27 cellular contexts compared by ENCODE assay signal in the genomic region with DNA sequence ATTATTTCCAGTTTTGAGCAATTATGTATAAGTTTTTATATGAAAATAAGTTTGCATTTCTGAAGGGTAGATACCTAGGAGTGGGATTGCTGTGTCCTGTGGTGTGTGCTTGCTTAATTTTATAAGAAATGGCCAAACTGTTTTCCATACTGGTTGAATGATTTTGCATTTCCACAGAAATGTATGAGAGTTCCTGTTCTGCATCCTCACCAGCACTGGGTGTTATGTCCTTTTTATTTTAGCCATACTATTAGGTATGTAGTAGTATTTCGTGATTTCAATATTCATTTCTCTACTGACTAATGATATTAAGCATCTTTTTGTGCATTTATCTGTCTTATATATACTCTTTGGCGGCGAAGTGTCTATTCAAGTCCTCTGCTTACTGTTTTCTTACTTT.
"Had no signal": no experiment of that assay in that cellular context is flagged by ENCODE, and none has a peak within 500 bp of the region (broad histone marks: within the 10 kb centered on the region; RNA-seq: fewer than 3 reads in every experiment).

No MANE protein-coding gene starts in this region.

- H3K27ac ChIP-seq: stomach, suprapubic skin, testis, thoracic aorta, thyroid gland, tibial artery, tibial nerve, transverse colon, upper lobe of left lung, upper lobe of right lung, uterus, vagina had no signal

- H3K27me3 ChIP-seq: stomach, suprapubic skin, testis, thyroid gland, tibial artery, tibial nerve, transverse colon, upper lobe of left lung, upper lobe of right lung, uterus, vagina had no signal

- ATAC-seq: stimulated activated effector memory CD8-positive, alpha-beta T cell treated with anti-CD3 and anti-CD28 coated beads, Interleukin-12 subunit alpha, Interleukin-12 subunit beta, amount 100 ng/mL, for 72 hours; stimulated activated memory B cell treated with anti-CD40 and anti-IgM and Interleukin-4, amounts not matched to agents 10 μg/mL and 1 μg/mL and 100 μg/mL, for 72 hours; stimulated activated naive B cell treated with anti-CD40 and anti-IgM and Interleukin-4, amounts not matched to agents 10 μg/mL and 1 μg/mL and 100 μg/mL, for 72 hours; stimulated activated naive CD8-positive, alpha-beta T cell treated with anti-CD3 and anti-CD28 coated beads, Interleukin-15, amount 100 ng/mL, for 72 hours; stimulated activated naive CD8-positive, alpha-beta T cell treated with anti-CD3 and anti-CD28 coated beads, Interleukin-15, Interleukin-2, amounts not matched to agents 100 U/mL and 50 U/mL, for 24 hours; upper lobe of right lung had no signal

- DNase-seq: stimulated activated CD4-positive, alpha-beta T cell treated with anti-CD3 and anti-CD28 coated beads, Interleukin-2, amount 100 ng/mL, for 48 hours; stimulated activated CD4-positive, alpha-beta T cell treated with anti-CD3 and anti-CD28 coated beads, Interleukin-4, amount 100 ng/mL, for 1 hour; stimulated activated CD4-positive, alpha-beta T cell treated with anti-CD3 and anti-CD28 coated beads, Interleukin-4, amount 100 ng/mL, for 24 hours; stimulated activated CD4-positive, alpha-beta T cell treated with anti-CD3 and anti-CD28 coated beads, Interleukin-4, amount 100 ng/mL, for 4 hours; stimulated activated CD8-positive, alpha-beta memory T cell treated with anti-CD3 and anti-CD28 coated beads, Interleukin-4, amount 100 ng/mL, for 48 hours; stimulated activated naive B cell treated with anti-CD40 and anti-IgM and Interleukin-4, amounts not matched to agents 10 μg/mL and 1 μg/mL and 100 μg/mL, for 72 hours; stimulated activated naive CD4-positive, alpha-beta T cell; stimulated activated naive CD4-positive, alpha-beta T cell treated with Interleukin-2 at 50 U/mL for 16 hours; stimulated activated naive CD8-positive, alpha-beta T cell treated with anti-CD3 and anti-CD28 coated beads, Interleukin-15, amount 100 ng/mL, for 72 hours; stimulated activated naive CD8-positive, alpha-beta T cell treated with anti-CD3 and anti-CD28 coated beads, Interleukin-15, Interleukin-2, amounts not matched to agents 100 U/mL and 50 U/mL, for 24 hours; stomach; substantia nigra; testis; thyroid gland; tibial artery; transverse colon; trophoblast cell; upper lobe of left lung; upper lobe of right lung; uterus had no signal

- H3K36me3 ChIP-seq: suprapubic skin, thoracic aorta, uterus had no signal

- H3K4me3 ChIP-seq: stomach, suprapubic skin, testis, thoracic aorta, thyroid gland, tibial artery, tibial nerve, transverse colon, upper lobe of left lung, upper lobe of right lung, uterus, vagina had no signal

- H3K9me3 ChIP-seq: suprapubic skin, testis, thoracic aorta, thyroid gland, tibial artery, transverse colon, upper lobe of left lung, uterus, vagina had no signal

- H3K4me1 ChIP-seq: testis had no signal

- FAIRE-seq: urothelium cell line had no signal
